Comparison of ENCODE assay signal across 8 cellular contexts in the genomic region with DNA sequence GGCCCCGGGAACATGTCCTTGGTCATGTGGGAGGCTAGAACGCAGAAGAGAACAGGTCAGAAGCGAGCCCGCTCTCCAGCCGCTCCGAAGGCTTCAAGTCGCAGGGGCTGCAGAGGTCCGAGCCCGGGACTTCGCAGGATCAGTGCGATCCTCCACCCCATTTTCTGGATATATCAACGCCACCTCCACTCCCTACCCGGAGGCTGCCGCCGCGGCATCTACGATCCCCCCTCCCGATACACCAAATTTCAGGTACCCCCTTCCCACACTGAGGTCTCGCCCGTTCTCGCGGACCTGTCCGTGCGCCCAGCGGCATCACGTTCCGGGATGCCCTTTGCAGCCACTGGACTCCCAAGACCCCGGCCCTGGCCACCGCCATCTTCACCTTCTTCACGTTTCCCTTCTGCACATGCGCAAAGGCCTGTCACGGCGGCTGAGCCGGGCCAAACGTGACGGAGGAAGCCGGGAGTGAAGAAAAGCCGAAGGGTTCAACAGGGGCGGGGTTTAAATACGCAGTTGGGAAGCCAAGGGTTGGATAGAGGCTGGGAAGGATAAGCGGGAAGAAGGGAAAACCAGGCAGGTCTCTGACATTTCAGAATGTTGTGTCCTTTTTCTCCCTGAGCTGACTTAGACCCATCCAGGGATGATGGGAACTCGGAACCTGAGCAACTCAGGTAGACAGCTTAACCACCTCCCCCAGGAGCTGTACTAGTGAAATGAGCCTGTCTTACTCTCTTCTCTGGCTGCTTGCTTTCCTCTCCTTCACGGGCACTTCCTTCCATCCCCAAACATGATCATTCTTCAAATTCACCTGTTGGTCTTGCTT. TPM values are rescaled to one million over a fixed set of nuclear protein-coding genes. Genes with fewer than 3 reads are reported as not detected.
A peak's percentile ranks its signal among the peaks of the same experiment; 100 is the strongest.
DNase-seq lines count a peak whose midpoint lies in the region; ATAC-seq, FAIRE-seq and TF ChIP-seq lines count a peak whose summit lies in the region.

TSS of gene NDUFB8 (minus strand) at position 399 of the 826 bp plus-strand sequence. CDS start at position 379, 20 bp downstream.

- H3K4me1 Mint-ChIP-seq in central memory CD8-positive, alpha-beta T cell = peaks cover 31% of the 10 kb centered on the region

- H2AFZ ChIP-seq in keratinocyte (ENCODE audit: control insufficient read depth, low read length) = peak within 1 kb of the TSS; percentile 98

- TF ChIP-seq CTCF in GM12875 (IDR thresholded peaks at IDR 0.05; ENCODE audit: borderline replicate concordance, insufficient read depth, low read depth, low read length) (no peak), keratinocyte (optimal IDR thresholded peaks at IDR 0.05 in 1 of 3, IDR thresholded peaks at IDR 0.05 in 1 of 3, conservative IDR thresholded peaks at IDR 0.05 in 1 of 3; ENCODE audit: extremely low read depth in 1 of 3, insufficient read depth in 2 of 3, low read length in 3 of 3) (no peak)

- peak; percentile 44 for FAIRE-seq in keratinocyte (lab: Jason Lieb, UNC)

- no peaks in the 10 kb centered on the region for H4K20me1 ChIP-seq in keratinocyte (ENCODE audit: control insufficient read depth, extremely low read depth, insufficient read depth, low read length)

- H3K4me3 ChIP-seq in GM12875 (ENCODE audit: low read depth, low read length) (peak within 1 kb of the TSS; percentile 97), keratinocyte (ENCODE audit: control insufficient read depth in 2 of 3, extremely low read depth in 1 of 3, insufficient read depth in 2 of 3, low read depth in 1 of 3, low read length in 3 of 3) (peak within 1 kb of the TSS; percentile 85 to 93 (median 91))

- dilution Hi-C loops in keratinocyte (cut with MboI; ENCODE audit: extremely low pct_ligation_motif_present, low sequenced_read_pairs) = no loop called here

- no peaks in the 10 kb centered on the region for H3K9me3 Mint-ChIP-seq in central memory CD8-positive, alpha-beta T cell

- H3K27ac Mint-ChIP-seq in central memory CD8-positive, alpha-beta T cell (ENCODE audit: low read depth) = peak within 1 kb of the TSS; percentile 97

- H3K4me3 Mint-ChIP-seq in central memory CD8-positive, alpha-beta T cell = peak within 1 kb of the TSS; percentile 92

- peaks cover 13% of the 10 kb centered on the region for H3K4me1 ChIP-seq in keratinocyte (ENCODE audit: control insufficient read depth, extremely low read depth, insufficient read depth, low read length)

- H3K27me3 Mint-ChIP-seq in central memory CD8-positive, alpha-beta T cell = no peaks in the 10 kb centered on the region

- H3K4me2 ChIP-seq in keratinocyte (ENCODE audit: control insufficient read depth, extremely low read depth, insufficient read depth, low read depth, low read length) = peak within 1 kb of the TSS; percentile 99

- H3K9ac ChIP-seq in keratinocyte (ENCODE audit: control insufficient read depth, extremely low read depth, insufficient read depth, low read length) = peak within 1 kb of the TSS; percentile 95

- H3K9me1 ChIP-seq in keratinocyte (ENCODE audit: control insufficient read depth, extremely low read depth, insufficient read depth, low read length) = no peaks in the 10 kb centered on the region

- H3K36me3 ChIP-seq in keratinocyte (ENCODE audit: control insufficient read depth in 2 of 2, extremely low read depth in 1 of 2, insufficient read depth in 2 of 2, low read length in 2 of 2) = peaks cover 10 to 15% of the 10 kb centered on the region in 2 experiments

- no peaks in the 10 kb centered on the region for H3K27me3 ChIP-seq in keratinocyte (ENCODE audit: control insufficient read depth, extremely low read depth, insufficient read depth, low read length)

- no peaks in the 10 kb centered on the region for H3K9me3 ChIP-seq in keratinocyte (ENCODE audit: control insufficient read depth, low read depth, low read length)

- ATAC-seq in HG03095 (IDR thresholded peaks at IDR 0.05; ENCODE audit: unreplicated experiment) = peak; percentile 50
- ATAC-seq in central memory CD8-positive, alpha-beta T cell (replicated peaks; ENCODE audit: extremely low read depth, poor library complexity, severe bottlenecking) = peak; percentile 81
- no peak for ATAC-seq in HG03378 (IDR thresholded peaks at IDR 0.05; ENCODE audit: unreplicated experiment)

- peaks cover 17% of the 10 kb centered on the region for H3K79me2 ChIP-seq in keratinocyte (ENCODE audit: control insufficient read depth, insufficient read depth, low read length)

- H3K36me3 Mint-ChIP-seq in central memory CD8-positive, alpha-beta T cell (ENCODE audit: insufficient read depth) = peaks cover 31% of the 10 kb centered on the region

- H3K27ac ChIP-seq in keratinocyte (ENCODE audit: control insufficient read depth, insufficient read depth, low read length) = peak within 1 kb of the TSS; percentile 83

- DNase-seq in NCI-H510A treated with DMSO at 0.1 percent for 48 hours (lab: John Stamatoyannopoulos, UW) (peak; percentile 78), keratinocyte (ENCODE audit: low read depth, low spot score) (no peak)
- DNase-seq in activated CD4-positive, CD25-positive, alpha-beta regulatory T cell treated with anti-CD3 and anti-CD28 coated beads, Interleukin-2, amount 50 U/mL, for 72 hours = peak; percentile 87
- DNase-seq in central memory CD8-positive, alpha-beta T cell (ENCODE audit: low spot score in 2 of 2) = peak; percentile 78 to 80
- peak; percentile 80 to 86 (median 82) for DNase-seq in stimulated activated CD4-positive, alpha-beta T cell treated with anti-CD3 and anti-CD28 coated beads, Interleukin-12 subunit alpha, Interleukin-12 subunit beta, amount 100 ng/mL, for 48 hours (ENCODE audit: low read depth in 2 of 3, low spot score in 1 of 3)

RNA-seq across cellular contexts. Expression of gene NDUFB8, which starts in this region (rescaled TPM):
- 178 to 184 TPM (median 178 TPM) in 3 replicates for polyA plus RNA-seq in keratinocyte
- polyA plus RNA-seq in keratinocyte (2011; ENCODE audit: low read depth) = 83.6 TPM
- 128 and 154 TPM in 2 replicates for polyA plus RNA-seq in keratinocyte (2011; cell fraction: cytosol; rRNA removed)
- 105 and 106 TPM in 2 replicates for polyA plus RNA-seq in keratinocyte (2011; cell fraction: nucleus; rRNA removed)
- polyA plus RNA-seq in keratinocyte (2012; ENCODE audit: low replicate concordance) = 146 and 219 TPM in 2 replicates
- 104 to 165 TPM (median 129 TPM) in 3 replicates for polyA minus RNA-seq in keratinocyte
- 78.1 TPM for polyA minus RNA-seq in keratinocyte (2011; cell fraction: cytosol; rRNA and poly(A)+ RNA removed)
- polyA minus RNA-seq in keratinocyte (2011; cell fraction: nucleus; rRNA and poly(A)+ RNA removed) = 19.7 and 28.8 TPM in 2 replicates
